ENCODE assay signal across 19 cellular contexts in genomic region chr20:56815796-56816195, GRCh38.
"Had no signal": no experiment of that assay in that cellular context is flagged by ENCODE, and none has a peak within 500 bp of the region (broad histone marks: within the 10 kb centered on the region; RNA-seq: fewer than 3 reads in every experiment).

No MANE protein-coding gene starts in this region.

- H3K27ac Mint-ChIP-seq: effector memory CD8-positive, alpha-beta T cell; naive B cell; nephron had no signal

- H3K36me3 ChIP-seq: gastrocnemius medialis, heart right ventricle, left ventricle myocardium inferior, neutrophil, thyroid gland, upper lobe of right lung had no signal

- H3K27me3 ChIP-seq: gastrocnemius medialis, neutrophil, thyroid gland had no signal

- H3K4me1 Mint-ChIP-seq: central memory CD8-positive, alpha-beta T cell; naive B cell; nephron had no signal

- H3K4me1 ChIP-seq: gastrocnemius medialis, heart right ventricle, left ventricle myocardium inferior, thyroid gland, upper lobe of right lung had no signal

- ATAC-seq: effector memory CD8-positive, alpha-beta T cell; gastrocnemius medialis; heart right ventricle; right cardiac atrium; upper lobe of right lung had no signal

- H3K27ac ChIP-seq: gastrocnemius medialis, heart right ventricle, left ventricle myocardium inferior, neutrophil, thyroid gland, upper lobe of right lung had no signal

- FAIRE-seq: islet of Langerhans, small intestine had no signal

- DNase-seq: effector memory CD8-positive, alpha-beta T cell; gastrocnemius medialis; heart right ventricle; hypothalamus; left ventricle myocardium inferior; mesenchymal stem cell; naive B cell; right cardiac atrium; small intestine; stimulated activated CD4-positive, alpha-beta T cell treated with anti-CD3 and anti-CD28 coated beads, Interleukin-12 subunit alpha, Interleukin-12 subunit beta, amount 100 ng/mL, for 4 hours; stimulated activated CD4-positive, alpha-beta T cell treated with anti-CD3 and anti-CD28 coated beads, Interleukin-2, amount 100 ng/mL, for 48 hours; stimulated activated naive CD4-positive, alpha-beta T cell treated with Interleukin-2 at 50 U/mL for 16 hours; thyroid gland; upper lobe of right lung had no signal

- H3K9me3 ChIP-seq: gastrocnemius medialis, neutrophil, thyroid gland, upper lobe of right lung had no signal

- H3K36me3 Mint-ChIP-seq: naive B cell had no signal

- H3K4me3 Mint-ChIP-seq: central memory CD8-positive, alpha-beta T cell; effector memory CD8-positive, alpha-beta T cell; nephron had no signal

- H3K4me3 ChIP-seq: gastrocnemius medialis, heart right ventricle, left ventricle myocardium inferior, lung, thyroid gland, upper lobe of right lung had no signal
